Comparison of ENCODE assay signal across 8 cellular contexts in genomic region chr13:113153810-113154748, GRCh38. TPM values are rescaled to one million over a fixed set of nuclear protein-coding genes. Genes with fewer than 3 reads are reported as not detected.
DNase-seq lines count a peak whose midpoint lies in the region; ATAC-seq and TF ChIP-seq lines count a peak whose summit lies in the region.

No MANE protein-coding gene starts in this region.

- H3K27ac ChIP-seq in ectodermal cell (ENCODE audit: insufficient read depth, low read depth, low read length, poor library complexity, severe bottlenecking): no peak overlapping the region
- H3K27ac ChIP-seq in lower lobe of right lung: peak overlapping the region; percentile 74

- TF ChIP-seq CTCF in lower lobe of right lung (IDR thresholded peaks at IDR 0.05): no peak

- H3K9me3 ChIP-seq in ectodermal cell (ENCODE audit: control insufficient read depth, low read length) (no peaks in the 10 kb centered on the region), lower lobe of right lung (no peaks in the 10 kb centered on the region)

- ATAC-seq in HG02759 (IDR thresholded peaks at IDR 0.05; ENCODE audit: unreplicated experiment): peak; percentile 76
- ATAC-seq in lower lobe of right lung: peak; percentile 89 to 90
- no peak for ATAC-seq in GM18870 (IDR thresholded peaks at IDR 0.05; ENCODE audit: unreplicated experiment)

- intact Hi-C loops in lower lobe of right lung (cut with DNase I): no loop called here

- H3K36me3 ChIP-seq in ectodermal cell (ENCODE audit: control insufficient read depth, insufficient read depth, low read length) (no peaks in the 10 kb centered on the region), lower lobe of right lung (no peaks in the 10 kb centered on the region)

- DNase-seq in GM04504 (ENCODE audit: low read depth) (peak; percentile 38), NCI-H345 (lab: John Stamatoyannopoulos, UW) (peak; percentile 75), lower lobe of right lung (peak; percentile 87)
- DNase-seq in activated CD8-positive, alpha-beta memory T cell treated with anti-CD3 and anti-CD28 coated beads for 1 hour (ENCODE audit: extremely low read depth in 1 of 2, low read depth in 1 of 2): peak; percentile 50 to 71
- peak; percentile 43 to 51 (median 50) for DNase-seq in stimulated activated CD4-positive, alpha-beta T cell treated with anti-CD3 and anti-CD28 coated beads, TNF-alpha, amount 100 ng/mL, for 24 hours (ENCODE audit: low read depth in 3 of 3)

- WGBS in ectodermal cell, 2 experiments: 21 to 22% methylated on average over 21 to 22 of the region's 76 CpGs

- H3K4me3 ChIP-seq in ectodermal cell (ENCODE audit: insufficient read depth, low read depth, low read length) (peak overlapping the region; percentile 29), lower lobe of right lung (peak overlapping the region; percentile 58)

- H3K4me1 ChIP-seq in ectodermal cell (ENCODE audit: control insufficient read depth, insufficient read depth, low read length) (peaks cover 18% of the 10 kb centered on the region), lower lobe of right lung (peaks cover 20% of the 10 kb centered on the region)

- H3K27me3 ChIP-seq in ectodermal cell (ENCODE audit: control insufficient read depth, insufficient read depth, low read length, poor library complexity, severe bottlenecking): peaks cover 28% of the 10 kb centered on the region
- H3K27me3 ChIP-seq in lower lobe of right lung (ENCODE audit: low read depth): no peaks in the 10 kb centered on the region

RNA-seq across cellular contexts. Expression of gene PROZ, which starts 4.4 kb away (rescaled TPM):
- not detected for polyA plus RNA-seq in ectodermal cell (2013, experiment 1 of 4)
- not detected for polyA plus RNA-seq in ectodermal cell (2013, experiment 2 of 4)
- not detected for polyA plus RNA-seq in ectodermal cell (2013, experiment 3 of 4)
- polyA plus RNA-seq in ectodermal cell (2013, experiment 4 of 4): not detected
- total RNA-seq in lower lobe of right lung: not detected

RNA-seq across cellular contexts. Expression of gene F10, which starts 31.5 kb away (rescaled TPM):
- 4.0 TPM for polyA plus RNA-seq in ectodermal cell (2013, experiment 1 of 4)
- 7.2 TPM for polyA plus RNA-seq in ectodermal cell (2013, experiment 2 of 4)
- 6.2 TPM for polyA plus RNA-seq in ectodermal cell (2013, experiment 3 of 4)
- polyA plus RNA-seq in ectodermal cell (2013, experiment 4 of 4): 7.4 TPM
- total RNA-seq in lower lobe of right lung: 8.9 TPM

RNA-seq across cellular contexts. Expression of gene F7, which starts 48.5 kb away (rescaled TPM):
- 0.59 TPM for polyA plus RNA-seq in ectodermal cell (2013, experiment 1 of 4)
- 0.41 TPM for polyA plus RNA-seq in ectodermal cell (2013, experiment 2 of 4)
- 0.80 TPM for polyA plus RNA-seq in ectodermal cell (2013, experiment 3 of 4)
- polyA plus RNA-seq in ectodermal cell (2013, experiment 4 of 4): 0.45 TPM
- total RNA-seq in lower lobe of right lung: not detected

RNA-seq across cellular contexts. Expression of gene PCID2, which starts 54.4 kb away (rescaled TPM):
- polyA plus RNA-seq in ectodermal cell (2013, experiment 1 of 4): 66.4 TPM
- polyA plus RNA-seq in ectodermal cell (2013, experiment 2 of 4): 66.7 TPM
- polyA plus RNA-seq in ectodermal cell (2013, experiment 3 of 4): 57.5 TPM
- 58.1 TPM for polyA plus RNA-seq in ectodermal cell (2013, experiment 4 of 4)
- total RNA-seq in lower lobe of right lung: 35.1 TPM

RNA-seq across cellular contexts. Expression of gene CUL4A, which starts 55.3 kb away (rescaled TPM):
- 92.1 TPM for polyA plus RNA-seq in ectodermal cell (2013, experiment 1 of 4)
- polyA plus RNA-seq in ectodermal cell (2013, experiment 2 of 4): 93.2 TPM
- polyA plus RNA-seq in ectodermal cell (2013, experiment 3 of 4): 72.2 TPM
- polyA plus RNA-seq in ectodermal cell (2013, experiment 4 of 4): 79.4 TPM
- total RNA-seq in lower lobe of right lung: 60.1 TPM
